Comparison of ENCODE assay signal across 8 cellular contexts in genomic region chr12:92030618-92031017, GRCh38.
DNase-seq lines count a peak whose midpoint lies in the region; ATAC-seq and TF ChIP-seq lines count a peak whose summit lies in the region.

No MANE protein-coding gene starts in this region.

- H3K4me3 ChIP-seq in CD8-positive, alpha-beta T cell (ENCODE audit: low read depth, low read length): peak overlapping the region; percentile 17
- H3K4me3 ChIP-seq in aorta (ENCODE audit: low read length in 2 of 2): no peak overlapping the region

- peaks cover 89% of the 10 kb centered on the region for H3K4me1 Mint-ChIP-seq in CD8-positive, alpha-beta T cell (ENCODE audit: low read depth)
- peaks cover 82% of the 10 kb centered on the region for H3K4me1 Mint-ChIP-seq in activated naive CD8-positive, alpha-beta T cell treated with anti-CD3 and anti-CD28 coated beads, Interleukin-2, amount 50 U/mL, for 24 hours
- peaks cover 26% of the 10 kb centered on the region for H3K4me1 Mint-ChIP-seq in type B pancreatic cell (ENCODE audit: unreplicated experiment)

- peak; percentile 84 for ATAC-seq in CD8-positive, alpha-beta T cell
- peak; percentile 67 for ATAC-seq in GM21381 (IDR thresholded peaks at IDR 0.05; ENCODE audit: unreplicated experiment)
- peak; percentile 91 for ATAC-seq in activated naive CD8-positive, alpha-beta T cell treated with anti-CD3 and anti-CD28 coated beads, Interleukin-2, amount 50 U/mL, for 24 hours
- no peak for ATAC-seq in aorta (ENCODE audit: low FRiP score)

- POLR2A ChIA-PET in CD8-positive, alpha-beta T cell (lab: Charles Lee): interaction anchor here (0.7 to 6.8 kb wide), 25 partner anchors 10 to 373 kb away, joined by 3 to 150 read pairs (median 4); partner anchors contain the start of gene BTG1

- peak overlapping the region; percentile 97 for H3K27ac Mint-ChIP-seq in CD8-positive, alpha-beta T cell
- H3K27ac Mint-ChIP-seq in activated naive CD8-positive, alpha-beta T cell treated with anti-CD3 and anti-CD28 coated beads, Interleukin-2, amount 50 U/mL, for 24 hours: peak overlapping the region; percentile 78
- peak overlapping the region; percentile 28 for H3K27ac Mint-ChIP-seq in type B pancreatic cell

- 12 to 32% methylated on average over 3 of the region's 3 CpGs for WGBS in aorta, 2 donors

- H3K4me3 Mint-ChIP-seq in CD8-positive, alpha-beta T cell: peak overlapping the region; percentile 74
- peak overlapping the region; percentile 44 for H3K4me3 Mint-ChIP-seq in activated naive CD8-positive, alpha-beta T cell treated with anti-CD3 and anti-CD28 coated beads, Interleukin-2, amount 50 U/mL, for 24 hours
- H3K4me3 Mint-ChIP-seq in type B pancreatic cell: no peak overlapping the region

- H3K27me3 Mint-ChIP-seq in CD8-positive, alpha-beta T cell (ENCODE audit: low read depth): no peaks in the 10 kb centered on the region
- H3K27me3 Mint-ChIP-seq in activated naive CD8-positive, alpha-beta T cell treated with anti-CD3 and anti-CD28 coated beads, Interleukin-2, amount 50 U/mL, for 24 hours: no peaks in the 10 kb centered on the region
- no peaks in the 10 kb centered on the region for H3K27me3 Mint-ChIP-seq in type B pancreatic cell

- H3K27ac ChIP-seq in CD8-positive, alpha-beta T cell (ENCODE audit: low read depth, low read length): peak overlapping the region; percentile 60
- H3K27ac ChIP-seq in aorta (ENCODE audit: low read depth in 1 of 2, low read length in 2 of 2): peak overlapping the region in 1 of 2 donors; percentile 45

- H3K9me3 Mint-ChIP-seq in CD8-positive, alpha-beta T cell: no peaks in the 10 kb centered on the region
- H3K9me3 Mint-ChIP-seq in activated naive CD8-positive, alpha-beta T cell treated with anti-CD3 and anti-CD28 coated beads, Interleukin-2, amount 50 U/mL, for 24 hours: peaks cover 6% of the 10 kb centered on the region
- H3K9me3 Mint-ChIP-seq in type B pancreatic cell: no peaks in the 10 kb centered on the region

- peaks cover 4% of the 10 kb centered on the region for H3K36me3 Mint-ChIP-seq in CD8-positive, alpha-beta T cell
- peaks cover 8% of the 10 kb centered on the region for H3K36me3 Mint-ChIP-seq in activated naive CD8-positive, alpha-beta T cell treated with anti-CD3 and anti-CD28 coated beads, Interleukin-2, amount 50 U/mL, for 24 hours (ENCODE audit: low read depth)
- no peaks in the 10 kb centered on the region for H3K36me3 Mint-ChIP-seq in type B pancreatic cell

- intact Hi-C loops in CD8-positive, alpha-beta T cell (cut with DNase I, micrococcal nuclease): loop anchor here (1.0 to 10.0 kb wide), 12 partner anchors 8 to 564 kb away; no protein-coding TSS in a partner anchor
- intact Hi-C loops in aorta (cut with DNase I): no loop called here

- CTCF ChIA-PET in CD8-positive, alpha-beta T cell (lab: Charles Lee): interaction anchor here (0.6 to 4.8 kb wide), 15 partner anchors 8 to 649 kb away, joined by 3 to 31 read pairs (median 4); partner anchors contain the start of gene BTG1

- DNase-seq in CD8-positive, alpha-beta T cell: peak; percentile 32 to 76 (median 64)
- DNase-seq in Kasumi-1 (lab: John Stamatoyannopoulos, UW): peak; percentile 25 to 32
- peak; percentile 36 for DNase-seq in activated naive CD8-positive, alpha-beta T cell treated with anti-CD3 and anti-CD28 coated beads, Interleukin-2, amount 50 U/mL, for 24 hours
- peak; percentile 27 to 74 for DNase-seq in lung microvascular endothelial cell (ENCODE audit: low read depth in 2 of 2)
- DNase-seq in type B pancreatic cell (ENCODE audit: extremely low spot score, unreplicated experiment): no peak
- DNase-seq in AML-193 (lab: John Stamatoyannopoulos, UW): no peak
- no peak for DNase-seq in aorta

- no peak for TF ChIP-seq CTCF in CD8-positive, alpha-beta T cell (IDR thresholded peaks at IDR 0.05)
- TF ChIP-seq CTCF in type B pancreatic cell (conservative IDR thresholded peaks at IDR 0.05): no peak

- no peaks in the 10 kb centered on the region for H3K36me3 ChIP-seq in CD8-positive, alpha-beta T cell (ENCODE audit: insufficient read depth, low read length)
- no peaks in the 10 kb centered on the region for H3K36me3 ChIP-seq in aorta (ENCODE audit: control insufficient read depth in 1 of 2, insufficient read depth in 2 of 2, low read length in 1 of 2)

- H3K27me3 ChIP-seq in CD8-positive, alpha-beta T cell (ENCODE audit: insufficient read depth, low read length): no peaks in the 10 kb centered on the region
- no peaks in the 10 kb centered on the region for H3K27me3 ChIP-seq in aorta (ENCODE audit: control insufficient read depth in 1 of 2, insufficient read depth in 2 of 2, low read length in 1 of 2)

- peaks cover 77% of the 10 kb centered on the region for H3K4me1 ChIP-seq in CD8-positive, alpha-beta T cell (ENCODE audit: insufficient read depth, low read length)
- H3K4me1 ChIP-seq in aorta (ENCODE audit: control insufficient read depth in 1 of 2, insufficient read depth in 2 of 2, low read length in 2 of 2): peaks cover 3% of the 10 kb centered on the region in 2 donors

- H3K9me3 ChIP-seq in CD8-positive, alpha-beta T cell (ENCODE audit: low read length): no peaks in the 10 kb centered on the region
- no peaks in the 10 kb centered on the region for H3K9me3 ChIP-seq in aorta (ENCODE audit: control insufficient read depth, low read length)

Comparison
In these comparisons a context has a peak if more than half of its experiments do, and no peak if none do; other contexts are left out.
1. DNase-seq: peak in CD8-positive, alpha-beta T cell (7 of 7), Kasumi-1 (2 of 2), activated naive CD8-positive, alpha-beta T cell treated with anti-CD3 and anti-CD28 coated beads, Interleukin-2, amount 50 U/mL, for 24 hours (single experiment) and lung microvascular endothelial cell (2 of 2); none in type B pancreatic cell (single experiment), AML-193 (0 of 2) and aorta (0 of 2).
2. H3K27ac Mint-ChIP-seq: peak in every context shown above with its lines; median percentile 97 in CD8-positive, alpha-beta T cell; 78 in activated naive CD8-positive, alpha-beta T cell treated with anti-CD3 and anti-CD28 coated beads, Interleukin-2, amount 50 U/mL, for 24 hours; 28 in type B pancreatic cell.
3. intact Hi-C loops: an anchor here in CD8-positive, alpha-beta T cell (1.0 to 10.0 kb wide); none called in aorta.